ENCODE assay signal across 8 cellular contexts in the genomic region with DNA sequence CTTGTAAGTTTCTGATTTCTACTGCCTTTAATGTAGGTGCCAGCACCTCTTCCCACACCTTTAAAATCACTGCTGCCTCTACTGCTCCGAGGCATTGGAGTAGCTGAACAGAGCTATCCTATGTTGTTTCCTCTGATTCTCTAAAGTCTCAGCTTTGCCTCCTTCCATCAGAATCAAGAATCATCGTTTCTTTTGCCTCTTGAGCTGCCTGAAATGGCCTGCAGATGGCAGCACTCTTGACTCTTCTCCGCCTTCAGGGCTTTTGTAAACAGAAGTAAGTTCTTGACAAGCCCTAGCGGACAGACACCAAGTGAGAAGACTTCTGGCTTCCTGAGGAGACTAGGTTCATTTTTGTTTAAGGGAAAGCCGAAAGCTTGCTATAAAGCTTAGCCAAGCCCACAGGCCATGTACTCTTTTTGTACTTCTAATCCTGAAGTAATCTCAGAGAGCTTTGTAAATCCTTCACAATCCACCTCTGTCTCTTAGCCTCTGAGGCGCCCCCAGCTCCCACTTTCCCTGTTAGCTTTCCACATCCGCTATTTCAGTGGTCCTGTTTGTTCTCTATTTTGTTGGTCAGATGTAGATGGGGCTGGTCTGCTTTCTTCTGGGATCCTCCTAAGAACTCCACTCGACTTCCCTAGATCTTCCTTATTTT. TPM values are rescaled to one million over a fixed set of nuclear protein-coding genes. Genes with fewer than 3 reads are reported as not detected.
A peak's percentile ranks its signal among the peaks of the same experiment; 100 is the strongest.
DNase-seq lines count a peak whose midpoint lies in the region; ATAC-seq and TF ChIP-seq lines count a peak whose summit lies in the region.

No MANE protein-coding gene starts in this region.

- no peak overlapping the region for H3K4me3 Mint-ChIP-seq in naive thymus-derived CD8-positive, alpha-beta T cell

- H3K9me3 Mint-ChIP-seq in naive thymus-derived CD8-positive, alpha-beta T cell, result peaks cover 6 to 39% (median 27%) of the 10 kb centered on the region in 9 donors

- ATAC-seq in GM18867 (IDR thresholded peaks at IDR 0.05; ENCODE audit: unreplicated experiment) (peak; percentile 98), HG03064 (IDR thresholded peaks at IDR 0.05; ENCODE audit: low read depth, unreplicated experiment) (peak; percentile 95)
- ATAC-seq in naive thymus-derived CD8-positive, alpha-beta T cell, result peak; percentile 85 to 90

- TF ChIP-seq CTCF in epithelial cell of proximal tubule (conservative IDR thresholded peaks at IDR 0.05; ENCODE audit: low read depth, low read length), result peak; percentile 94

- peaks cover 0 to 16% (median 14%) of the 10 kb centered on the region in 3 donors for H3K36me3 Mint-ChIP-seq in naive thymus-derived CD8-positive, alpha-beta T cell

- H3K27ac Mint-ChIP-seq in naive thymus-derived CD8-positive, alpha-beta T cell, result peak overlapping the region in 4 of 10 donors; percentile 0 to 15 (median 8)

- H3K4me1 Mint-ChIP-seq in naive thymus-derived CD8-positive, alpha-beta T cell, result peaks cover 9 to 20% (median 13%) of the 10 kb centered on the region in 4 donors

- no peak overlapping the region for H3K4me3 ChIP-seq in epithelial cell of proximal tubule (ENCODE audit: low read depth, low read length)

- H3K27me3 Mint-ChIP-seq in naive thymus-derived CD8-positive, alpha-beta T cell, result peaks cover 0 to 4% (median 0%) of the 10 kb centered on the region in 5 donors

- DNase-seq in Ammon's horn (ENCODE audit: low spot score) (peak; percentile 61), NOMO-1 treated with DMSO at 0.1 percent for 48 hours (lab: John Stamatoyannopoulos, UW; ENCODE audit: unreplicated experiment) (peak; percentile 46), epithelial cell of proximal tubule (ENCODE audit: low read depth) (peak; percentile 15)
- DNase-seq in activated CD8-positive, alpha-beta memory T cell treated with anti-CD3 and anti-CD28 coated beads for 4 hours (ENCODE audit: low read depth in 2 of 2), result peak; percentile 14 to 22
- DNase-seq in naive thymus-derived CD8-positive, alpha-beta T cell, result peak; percentile 13 to 66 (median 48)
- DNase-seq in stimulated activated naive CD4-positive, alpha-beta T cell (lab: John Stamatoyannopoulos, UW), result peak; percentile 6 to 58 (median 30)

- POLR2A ChIA-PET in naive thymus-derived CD8-positive, alpha-beta T cell (lab: Charles Lee), result no interaction called here

RNA-seq across cellular contexts. Expression of gene GTF3C3, which starts 48.4 kb away (rescaled TPM):
- total RNA-seq in epithelial cell of proximal tubule, result 29.9 and 34.4 TPM in 2 replicates
- total RNA-seq in naive thymus-derived CD8-positive, alpha-beta T cell, result 10 to 100 TPM; 47.1 to 56.9 TPM
- polyA plus RNA-seq in naive thymus-derived CD8-positive, alpha-beta T cell, result 10 to 100 TPM in 2 of 3 donors, 1 to 10 TPM in 1; 9.6 to 13.8 (median 13.4) TPM

RNA-seq across cellular contexts. Expression of gene C2orf66, which starts 58.1 kb away (rescaled TPM):
- not detected in 2 replicates for total RNA-seq in epithelial cell of proximal tubule
- total RNA-seq in naive thymus-derived CD8-positive, alpha-beta T cell, result not detected
- not detected for polyA plus RNA-seq in naive thymus-derived CD8-positive, alpha-beta T cell
